ENCODE assay signal across 22 cellular contexts in the genomic region with DNA sequence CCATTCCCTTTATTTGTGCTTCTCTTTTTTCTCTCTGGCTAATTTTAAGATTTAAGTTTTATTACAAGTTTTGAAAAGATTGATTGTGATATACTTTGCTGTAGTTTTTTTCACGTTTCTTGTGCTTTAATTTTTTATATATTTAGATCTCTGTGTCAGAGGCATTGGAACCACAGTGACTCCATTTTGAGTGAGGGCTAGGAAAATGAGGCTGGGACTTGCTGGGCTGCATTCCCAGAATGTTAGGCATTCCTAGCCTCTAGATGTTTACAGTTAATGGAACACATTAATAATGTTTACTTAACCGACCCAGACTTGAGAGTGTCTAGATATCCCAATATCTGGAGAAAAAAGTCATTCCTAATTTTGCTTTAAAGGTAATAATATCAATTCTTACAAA.
"Had no signal": no experiment of that assay in that cellular context is flagged by ENCODE, and none has a peak within 500 bp of the region (broad histone marks: within the 10 kb centered on the region; RNA-seq: fewer than 3 reads in every experiment).

No MANE protein-coding gene starts in this region.

- H3K27ac ChIP-seq: colonic mucosa, esophagus squamous epithelium, heart right ventricle, neural progenitor cell, parathyroid adenoma, right lobe of liver, thoracic aorta had no signal

- H3K9me3 ChIP-seq: colonic mucosa, esophagus squamous epithelium, right lobe of liver, thoracic aorta had no signal

- H3K4me2 ChIP-seq: neural progenitor cell had no signal

- H3K4me3 ChIP-seq: colonic mucosa, esophagus squamous epithelium, heart right ventricle, lung, neural progenitor cell, right lobe of liver, thoracic aorta had no signal

- H3K9ac ChIP-seq: neural progenitor cell, parathyroid adenoma had no signal

- H3K4me1 ChIP-seq: colonic mucosa, esophagus squamous epithelium, heart right ventricle, neural progenitor cell, parathyroid adenoma, right lobe of liver had no signal

- FAIRE-seq: endothelial cell of umbilical vein, small intestine had no signal

- DNase-seq: colonic mucosa; dermis blood vessel endothelial cell; effector memory CD4-positive, alpha-beta T cell; erythroblast; esophagus squamous epithelium; foreskin melanocyte; glutamatergic neuron; heart right ventricle; hippocampal formation; kidney; midbrain; naive thymus-derived CD4-positive, alpha-beta T cell; right lobe of liver; small intestine; stimulated activated CD4-positive, alpha-beta T cell treated with anti-CD3 and anti-CD28 coated beads, Interleukin-15, amount 100 ng/mL, for 24 hours; stimulated activated CD4-positive, alpha-beta T cell treated with anti-CD3 and anti-CD28 coated beads, Interleukin-2, amount 100 ng/mL, for 48 hours; stimulated activated naive B cell treated with anti-CD40 and anti-IgM and Interleukin-4, amounts not matched to agents 10 μg/mL and 1 μg/mL and 100 μg/mL, for 72 hours had no signal

- H3K79me2 ChIP-seq: parathyroid adenoma had no signal

- H3K27me3 ChIP-seq: colonic mucosa, esophagus squamous epithelium, heart right ventricle, neural progenitor cell, right lobe of liver had no signal

- H3K36me3 ChIP-seq: colonic mucosa, esophagus squamous epithelium, heart right ventricle, neural progenitor cell, right lobe of liver, thoracic aorta had no signal

- H2AFZ ChIP-seq: neural progenitor cell, parathyroid adenoma had no signal
